23 cellular contexts compared by ENCODE assay signal in genomic region chr4:184284336-184284690, GRCh38.
DNase-seq lines count a peak whose midpoint lies in the region; ATAC-seq, FAIRE-seq and TF ChIP-seq lines count a peak whose summit lies in the region.
"Had no signal": no experiment of that assay in that cellular context is flagged by ENCODE, and none has a peak within 500 bp of the region (broad histone marks: within the 10 kb centered on the region; RNA-seq: fewer than 3 reads in every experiment).

No MANE protein-coding gene starts in this region.

- H2AFZ ChIP-seq in SU-DHL-6 (ENCODE audit: low read depth, low read length, severe bottlenecking), result peak overlapping the region; percentile 37

- peaks cover 56% of the 10 kb centered on the region for H3K4me1 Mint-ChIP-seq in memory B cell

- no peaks in the 10 kb centered on the region for H3K9me2 ChIP-seq in SU-DHL-6 (replicated peaks; ENCODE audit: insufficient read depth, low read length)

- H3K4me3 Mint-ChIP-seq in memory B cell, result peak overlapping the region; percentile 39
- H3K4me3 Mint-ChIP-seq: activated naive CD4-positive, alpha-beta T cell treated with anti-CD3 and anti-CD28 coated beads for 36 hours; activated T-cell treated with anti-CD3 and anti-CD28 coated beads, Interleukin-2, amount 50 U/mL, for 24 hours; effector memory CD8-positive, alpha-beta T cell had no signal

- H3K9me3 Mint-ChIP-seq in memory B cell, result no peaks in the 10 kb centered on the region
- H3K9me3 Mint-ChIP-seq: activated naive CD4-positive, alpha-beta T cell treated with anti-CD3 and anti-CD28 coated beads for 36 hours; activated T-cell treated with anti-CD3 and anti-CD28 coated beads, Interleukin-2, amount 50 U/mL, for 24 hours; effector memory CD8-positive, alpha-beta T cell had no signal

- FAIRE-seq in GM12891 (lab: Jason Lieb, UNC) (peak; percentile 91), urothelium cell line (lab: Jason Lieb, UNC) (no peak)
- FAIRE-seq: astrocyte, H54, HTR-8/SVneo had no signal

- H3K4me2 ChIP-seq in SU-DHL-6 (ENCODE audit: low read depth, low read length, poor library complexity, severe bottlenecking), result peak overlapping the region; percentile 75

- peaks cover 70% of the 10 kb centered on the region for H3F3A ChIP-seq in SU-DHL-6 (ENCODE audit: insufficient read depth)

- H3K27ac Mint-ChIP-seq in memory B cell, result no peak overlapping the region
- H3K27ac Mint-ChIP-seq: activated naive CD4-positive, alpha-beta T cell treated with anti-CD3 and anti-CD28 coated beads for 36 hours; activated T-cell treated with anti-CD3 and anti-CD28 coated beads, Interleukin-2, amount 50 U/mL, for 24 hours; effector memory CD8-positive, alpha-beta T cell had no signal

- H3K27ac ChIP-seq in C4-2B (peak overlapping the region; percentile 82), SU-DHL-6 (ENCODE audit: low read depth, low read length) (peak overlapping the region; percentile 97)
- H3K27ac ChIP-seq: SK-N-MC had no signal

- ATAC-seq in memory B cell (ENCODE audit: low read depth), result no peak
- no peak for ATAC-seq in HG03432 (IDR thresholded peaks at IDR 0.05; ENCODE audit: unreplicated experiment)
- ATAC-seq: effector memory CD8-positive, alpha-beta T cell; left ventricle myocardium superior had no signal

- H3K27me3 ChIP-seq in SU-DHL-6 (ENCODE audit: low read length), result no peaks in the 10 kb centered on the region
- H3K27me3 ChIP-seq: thyroid gland had no signal

- H3K9me3 ChIP-seq in SU-DHL-6 (ENCODE audit: insufficient read depth, low read length), result no peaks in the 10 kb centered on the region
- H3K9me3 ChIP-seq: thyroid gland had no signal

- DNase-seq in GM12891 (ENCODE audit: insufficient read length, low spot score), result no peak
- no peak for DNase-seq in memory B cell (ENCODE audit: low spot score in 2 of 2)
- no peak for DNase-seq in NOMO-1 treated with dmso at 0.1 percent for 144 hours (lab: John Stamatoyannopoulos, UW; ENCODE audit: unreplicated experiment)
- no peak for DNase-seq in urothelium cell line (ENCODE audit: low spot score)
- no peak for DNase-seq in activated T-cell treated with anti-CD3 and anti-CD28 coated beads for 4 hours
- DNase-seq: activated CD4-positive, alpha-beta T cell treated with anti-CD3 and anti-CD28 coated beads, Interleukin-2, amount 50 U/mL, for 4 hours; activated naive CD4-positive, alpha-beta T cell treated with anti-CD3 and anti-CD28 coated beads for 36 hours; activated T-cell treated with anti-CD3 and anti-CD28 coated beads, Interleukin-2, amount 50 U/mL, for 24 hours; DND-41; effector memory CD8-positive, alpha-beta T cell; glutamatergic neuron; left ventricle myocardium superior; NCI-H1105; NCI-H524 treated with DMSO at 0.1 percent for 48 hours; retina; thyroid gland had no signal

- peak overlapping the region; percentile 22 for H3K4me3 ChIP-seq in SU-DHL-6 (ENCODE audit: insufficient read depth, low read length, poor library complexity, severe bottlenecking)
- H3K4me3 ChIP-seq: SK-N-MC, thyroid gland had no signal

- H4K20me1 ChIP-seq in SU-DHL-6 (ENCODE audit: low read depth, low read length), result no peaks in the 10 kb centered on the region

- no peaks in the 10 kb centered on the region for H3K79me2 ChIP-seq in SU-DHL-6 (ENCODE audit: insufficient read depth, low read length)

- no peaks in the 10 kb centered on the region for H3K27me3 Mint-ChIP-seq in memory B cell
- H3K27me3 Mint-ChIP-seq: activated T-cell treated with anti-CD3 and anti-CD28 coated beads, Interleukin-2, amount 50 U/mL, for 24 hours; effector memory CD8-positive, alpha-beta T cell had no signal

- H3K36me3 Mint-ChIP-seq in memory B cell, result no peaks in the 10 kb centered on the region

- no peaks in the 10 kb centered on the region for H3K36me3 ChIP-seq in SU-DHL-6 (ENCODE audit: low read length)
- H3K36me3 ChIP-seq: thyroid gland had no signal

- no peak for TF ChIP-seq POLR2A in GM12891 (IDR thresholded peaks at IDR 0.05; ENCODE audit: low read depth, low read length)

- TF ChIP-seq CTCF in C4-2B (conservative IDR thresholded peaks at IDR 0.05), result no peak
- no peak for TF ChIP-seq CTCF in SU-DHL-6 (IDR thresholded peaks at IDR 0.05; ENCODE audit: insufficient read depth, low read length, poor library complexity, severe bottlenecking)

- peak overlapping the region; percentile 59 for H3K9ac ChIP-seq in SU-DHL-6 (ENCODE audit: low read length)

TF ChIP-seq in GM12891, 5 proteins besides CTCF, POLR2A, EP300 and RAD21:
- TF ChIP-seq SPI1 (IDR thresholded peaks at IDR 0.05; ENCODE audit: low read depth, low read length), result no peak
- TF ChIP-seq PAX5 (IDR thresholded peaks at IDR 0.05; ENCODE audit: insufficient read depth, low read length, severe bottlenecking), result no peak
- no peak for TF ChIP-seq POU2F2 (IDR thresholded peaks at IDR 0.05; ENCODE audit: low read depth, low read length)
- TF ChIP-seq TAF1 (IDR thresholded peaks at IDR 0.05; ENCODE audit: low read depth, low read length), result no peak
- TF ChIP-seq POLR2AphosphoS5 (IDR thresholded peaks at IDR 0.05; ENCODE audit: low read depth, low read length), result no peak
